Comparison of ENCODE assay signal across 25 cellular contexts in genomic region chr9:109901191-109901590, GRCh38.
DNase-seq lines count a peak whose midpoint lies in the region; ATAC-seq and TF ChIP-seq lines count a peak whose summit lies in the region.
"Had no signal": no experiment of that assay in that cellular context is flagged by ENCODE, and none has a peak within 500 bp of the region (broad histone marks: within the 10 kb centered on the region; RNA-seq: fewer than 3 reads in every experiment).

No MANE protein-coding gene starts in this region.

- H3K27me3 ChIP-seq in endodermal cell (ENCODE audit: control insufficient read depth, insufficient read depth, low read length, poor library complexity, severe bottlenecking) (no peaks in the 10 kb centered on the region), sigmoid colon (no peaks in the 10 kb centered on the region)
- H3K27me3 ChIP-seq: suprapubic skin had no signal

- no peak for TF ChIP-seq POLR2A in sigmoid colon (IDR thresholded peaks at IDR 0.05)

- H3K36me3 ChIP-seq in endodermal cell (ENCODE audit: control insufficient read depth, insufficient read depth, low read length): no peaks in the 10 kb centered on the region
- H3K36me3 ChIP-seq in sigmoid colon: no peaks in the 10 kb centered on the region
- H3K36me3 ChIP-seq: suprapubic skin had no signal

- no peaks in the 10 kb centered on the region for H3K36me3 Mint-ChIP-seq in endodermal cell (ENCODE audit: low read depth)
- H3K36me3 Mint-ChIP-seq: brain had no signal

- no peak overlapping the region for H3K27ac ChIP-seq in endodermal cell (ENCODE audit: low read depth, low read length)
- H3K27ac ChIP-seq in sigmoid colon: no peak overlapping the region
- H3K27ac ChIP-seq: skin epidermis, suprapubic skin had no signal

- no peak overlapping the region for H3K27ac Mint-ChIP-seq in endodermal cell
- H3K27ac Mint-ChIP-seq: activated B cell treated with CpG ODN at 0.5 μM for 24 hours; activated CD8-positive, alpha-beta T cell treated with anti-CD3 and anti-CD28 coated beads, Interleukin-2, amount 10 ng/mL, durations not matched to agents 7 days and 5 days had no signal

- intact Hi-C loops in left ventricle myocardium superior (cut with micrococcal nuclease) (loop anchor here (5.0 to 10.0 kb wide), 2 partner anchors 154 to 251 kb away; no protein-coding TSS in a partner anchor), sigmoid colon (cut with DNase I) (loop anchor here (5.0 to 10.0 kb wide), 2 partner anchors 156 to 724 kb away; no protein-coding TSS in a partner anchor)

- TF ChIP-seq CTCF in endodermal cell (conservative IDR thresholded peaks at IDR 0.05) (no peak), sigmoid colon (IDR thresholded peaks at IDR 0.05) (no peak)

- H3K4me1 ChIP-seq in endodermal cell (ENCODE audit: control insufficient read depth, insufficient read depth, low read length) (no peaks in the 10 kb centered on the region), sigmoid colon (no peaks in the 10 kb centered on the region)

- DNase-seq in GM03348 (ENCODE audit: low spot score): peak; percentile 43
- peak; percentile 95 for DNase-seq in amniotic epithelial cell (ENCODE audit: low read depth)
- DNase-seq in left ventricle myocardium superior: no peak
- DNase-seq in skeletal muscle cell (ENCODE audit: low read depth): peak; percentile 73
- DNase-seq in endodermal cell: no peak
- no peak for DNase-seq in activated effector memory CD4-positive, alpha-beta T cell treated with anti-CD3 and anti-CD28 coated beads, Interleukin-2, amount 50 U/mL, for 16 hours
- DNase-seq in KBM-7: no peak
- no peak for DNase-seq in sigmoid colon
- DNase-seq: activated B cell treated with CpG ODN at 0.5 μM for 24 hours; activated CD8-positive, alpha-beta T cell treated with anti-CD3 and anti-CD28 coated beads, Interleukin-2, amount 10 ng/mL, durations not matched to agents 7 days and 5 days; activated T-cell treated with anti-CD3 and anti-CD28 coated beads, Interleukin-2, amount 50 U/mL, for 4 hours; COR-L47; HCEC 1CT; KG1; kidney glomerular epithelial cell; NCI-H1092 treated with DMSO at 0.1 percent for 48 hours; NCI-H526; SHP77 treated with DMSO at 0.1 percent for 48 hours; stimulated activated CD4-positive, alpha-beta T cell treated with anti-CD3 and anti-CD28 coated beads, Interleukin-4, amount 100 ng/mL, for 4 hours; T-helper 2 cell had no signal

- H3K4me3 Mint-ChIP-seq in endodermal cell: no peak overlapping the region
- H3K4me3 Mint-ChIP-seq: activated B cell treated with CpG ODN at 0.5 μM for 24 hours; activated CD8-positive, alpha-beta T cell treated with anti-CD3 and anti-CD28 coated beads, Interleukin-2, amount 10 ng/mL, durations not matched to agents 7 days and 5 days; activated T-cell treated with anti-CD3 and anti-CD28 coated beads, Interleukin-2, amount 50 U/mL, for 4 hours; brain had no signal

- H3K9me3 Mint-ChIP-seq in endodermal cell: no peaks in the 10 kb centered on the region
- H3K9me3 Mint-ChIP-seq: activated B cell treated with CpG ODN at 0.5 μM for 24 hours; activated T-cell treated with anti-CD3 and anti-CD28 coated beads, Interleukin-2, amount 50 U/mL, for 4 hours; brain had no signal

- H3K9me3 ChIP-seq in endodermal cell (ENCODE audit: control insufficient read depth, low read length) (no peaks in the 10 kb centered on the region), sigmoid colon (no peaks in the 10 kb centered on the region)
- H3K9me3 ChIP-seq: suprapubic skin had no signal

- H3K4me3 ChIP-seq in skeletal muscle cell (ENCODE audit: low read depth, low read length) (no peak overlapping the region), endodermal cell (ENCODE audit: low read length) (no peak overlapping the region), sigmoid colon (no peak overlapping the region)
- H3K4me3 ChIP-seq: skin epidermis, suprapubic skin had no signal

- 74 to 94% methylated on average over 2 to 3 of the region's 3 CpGs for WGBS in endodermal cell (ENCODE audit: insufficient coverage in 1 of 2, insufficient read length in 1 of 2), 2 experiments
- 72 to 80% methylated on average over 3 of the region's 3 CpGs for WGBS in sigmoid colon, 2 donors

- ATAC-seq in left ventricle myocardium superior: peak; percentile 53
- ATAC-seq: activated CD8-positive, alpha-beta T cell treated with anti-CD3 and anti-CD28 coated beads, Interleukin-2, amount 10 ng/mL, durations not matched to agents 7 days and 5 days; activated naive CD4-positive, alpha-beta T cell treated with anti-CD3 and anti-CD28 coated beads, Interleukin-2, amount 50 U/mL, for 72 hours; activated T-cell treated with anti-CD3 and anti-CD28 coated beads, Interleukin-2, amount 50 U/mL, for 4 hours; esophagus mucosa had no signal

- peaks cover 1% of the 10 kb centered on the region for H3K4me1 Mint-ChIP-seq in endodermal cell

- in situ Hi-C loops in KBM-7 (cut with MboI; ENCODE audit: low pct_unique_long_range_greater_than_20kb, low sequenced_read_pairs): loop anchor here (25.0 kb wide), 2 partner anchors 161 to 236 kb away; no protein-coding TSS in a partner anchor

- no peak for TF ChIP-seq EP300 in sigmoid colon (IDR thresholded peaks at IDR 0.05)

- H3K9ac ChIP-seq in endodermal cell (ENCODE audit: extremely low read depth, low read length, poor library complexity, severe bottlenecking): no peak overlapping the region

- H3K27me3 Mint-ChIP-seq in endodermal cell (ENCODE audit: insufficient read depth): no peaks in the 10 kb centered on the region
- H3K27me3 Mint-ChIP-seq: activated B cell treated with CpG ODN at 0.5 μM for 24 hours had no signal

Comparison
In these comparisons a context has a peak if more than half of its experiments do, and no peak if none do; other contexts are left out.
1. DNase-seq: peak in GM03348 (single experiment), amniotic epithelial cell (single experiment) and skeletal muscle cell (single experiment); none in left ventricle myocardium superior (single experiment), endodermal cell (single experiment), activated effector memory CD4-positive, alpha-beta T cell treated with anti-CD3 and anti-CD28 coated beads, Interleukin-2, amount 50 U/mL, for 16 hours (single experiment), KBM-7 (single experiment) and sigmoid colon (single experiment).